1 cellular context compared by ENCODE assay signal in genomic region chr15:100901296-100901695, GRCh38.
TF ChIP-seq lines count a peak whose summit lies in the region.

No MANE protein-coding gene starts in this region.

TF ChIP-seq in HepG2, 621 proteins besides CTCF, POLR2A, EP300 and RAD21:
- TF ChIP-seq ZNF136 (CRISPR knock-in tag; IDR thresholded peaks at IDR 0.05; ENCODE audit: low read depth) (no peak), MAFG (CRISPR knock-in tag; IDR thresholded peaks at IDR 0.05) (no peak), HCFC1 (IDR thresholded peaks at IDR 0.05; ENCODE audit: low read depth, low read length) (no peak), PLRG1 (conservative IDR thresholded peaks at IDR 0.05) (no peak), ZNF225 (CRISPR knock-in tag; IDR thresholded peaks at IDR 0.05) (no peak), DMAP1 (CRISPR knock-in tag; IDR thresholded peaks at IDR 0.05) (no peak), ZNF891 (CRISPR knock-in tag; IDR thresholded peaks at IDR 0.05) (no peak), KLF9 (CRISPR knock-in tag; IDR thresholded peaks at IDR 0.05; ENCODE audit: low read depth) (no peak), NBN (conservative IDR thresholded peaks at IDR 0.05) (no peak), SRSF1 (optimal IDR thresholded peaks at IDR 0.05; ENCODE audit: low read depth, low read length) (no peak), CEBPG (CRISPR knock-in tag; IDR thresholded peaks at IDR 0.05) (no peak), FOXK1 (CRISPR knock-in tag; IDR thresholded peaks at IDR 0.05; ENCODE audit: borderline replicate concordance, low read depth) (no peak), SP1 (IDR thresholded peaks at IDR 0.05) (no peak), SP1 (CRISPR knock-in tag; IDR thresholded peaks at IDR 0.05) (no peak), POGZ (CRISPR knock-in tag; IDR thresholded peaks at IDR 0.05) (no peak), RXRB (CRISPR knock-in tag; IDR thresholded peaks at IDR 0.05; ENCODE audit: borderline replicate concordance) (no peak)
- TF ChIP-seq, protein P1, sequence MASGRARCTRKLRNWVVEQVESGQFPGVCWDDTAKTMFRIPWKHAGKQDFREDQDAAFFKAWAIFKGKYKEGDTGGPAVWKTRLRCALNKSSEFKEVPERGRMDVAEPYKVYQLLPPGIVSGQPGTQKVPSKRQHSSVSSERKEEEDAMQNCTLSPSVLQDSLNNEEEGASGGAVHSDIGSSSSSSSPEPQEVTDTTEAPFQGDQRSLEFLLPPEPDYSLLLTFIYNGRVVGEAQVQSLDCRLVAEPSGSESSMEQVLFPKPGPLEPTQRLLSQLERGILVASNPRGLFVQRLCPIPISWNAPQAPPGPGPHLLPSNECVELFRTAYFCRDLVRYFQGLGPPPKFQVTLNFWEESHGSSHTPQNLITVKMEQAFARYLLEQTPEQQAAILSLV (CRISPR knock-in tag; IDR thresholded peaks at IDR 0.05; ENCODE audit: borderline replicate concordance) = no peak
